3 cellular contexts compared by ENCODE assay signal in genomic region chr19:34668690-34669089, GRCh38. TPM values are rescaled to one million over a fixed set of nuclear protein-coding genes. Genes with fewer than 3 reads are reported as not detected.
"Had no signal": no experiment of that assay in that cellular context is flagged by ENCODE, and none has a peak within 500 bp of the region (broad histone marks: within the 10 kb centered on the region; RNA-seq: fewer than 3 reads in every experiment).

No MANE protein-coding gene starts in this region.

RNA-seq across cellular contexts. Expression of gene SCGB2B2, which starts 8.3 kb away (rescaled TPM):
- total RNA-seq: MCF 10A, RPMI7951, SJSA1 had no signal
